1 cellular context compared by ENCODE assay signal in the genomic region with DNA sequence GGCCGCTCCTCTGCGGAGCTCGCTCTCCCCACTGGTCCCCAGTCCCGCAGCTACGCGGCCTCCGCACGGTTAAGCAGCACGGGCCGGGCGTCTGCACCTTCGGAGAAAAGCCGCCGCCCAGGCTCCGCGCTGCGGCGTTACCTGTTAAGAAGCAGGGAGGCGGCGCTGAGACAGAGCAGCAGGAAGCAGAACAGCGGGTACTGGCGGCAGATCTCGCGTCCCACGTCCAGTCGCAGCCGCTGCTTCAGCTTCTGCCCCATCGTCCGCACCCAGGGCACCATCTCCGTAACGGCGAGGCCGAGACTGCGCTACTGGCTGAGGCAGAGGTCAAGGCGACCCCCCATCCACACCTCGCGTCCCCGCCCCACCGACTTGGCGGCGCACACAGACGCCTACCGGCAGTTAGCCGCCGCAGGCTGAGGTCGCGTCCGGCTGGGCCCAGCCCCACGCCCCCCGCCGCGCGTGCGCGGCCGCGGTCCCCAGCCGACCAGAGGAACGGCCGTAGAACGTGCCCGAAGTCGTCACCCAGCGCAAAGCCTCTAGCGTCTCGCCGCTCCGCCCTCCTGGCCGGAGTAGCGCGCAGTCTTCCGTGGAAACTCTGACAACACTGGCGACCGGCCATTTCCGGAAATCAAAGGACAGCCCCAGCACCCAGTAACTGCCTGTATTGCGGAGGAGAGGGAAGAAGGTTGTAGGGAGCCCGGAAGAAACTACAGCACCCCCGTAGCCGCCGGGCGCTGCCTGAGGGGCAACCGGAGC.
TF ChIP-seq lines count a peak whose summit lies in the region.

A gene with protein sequence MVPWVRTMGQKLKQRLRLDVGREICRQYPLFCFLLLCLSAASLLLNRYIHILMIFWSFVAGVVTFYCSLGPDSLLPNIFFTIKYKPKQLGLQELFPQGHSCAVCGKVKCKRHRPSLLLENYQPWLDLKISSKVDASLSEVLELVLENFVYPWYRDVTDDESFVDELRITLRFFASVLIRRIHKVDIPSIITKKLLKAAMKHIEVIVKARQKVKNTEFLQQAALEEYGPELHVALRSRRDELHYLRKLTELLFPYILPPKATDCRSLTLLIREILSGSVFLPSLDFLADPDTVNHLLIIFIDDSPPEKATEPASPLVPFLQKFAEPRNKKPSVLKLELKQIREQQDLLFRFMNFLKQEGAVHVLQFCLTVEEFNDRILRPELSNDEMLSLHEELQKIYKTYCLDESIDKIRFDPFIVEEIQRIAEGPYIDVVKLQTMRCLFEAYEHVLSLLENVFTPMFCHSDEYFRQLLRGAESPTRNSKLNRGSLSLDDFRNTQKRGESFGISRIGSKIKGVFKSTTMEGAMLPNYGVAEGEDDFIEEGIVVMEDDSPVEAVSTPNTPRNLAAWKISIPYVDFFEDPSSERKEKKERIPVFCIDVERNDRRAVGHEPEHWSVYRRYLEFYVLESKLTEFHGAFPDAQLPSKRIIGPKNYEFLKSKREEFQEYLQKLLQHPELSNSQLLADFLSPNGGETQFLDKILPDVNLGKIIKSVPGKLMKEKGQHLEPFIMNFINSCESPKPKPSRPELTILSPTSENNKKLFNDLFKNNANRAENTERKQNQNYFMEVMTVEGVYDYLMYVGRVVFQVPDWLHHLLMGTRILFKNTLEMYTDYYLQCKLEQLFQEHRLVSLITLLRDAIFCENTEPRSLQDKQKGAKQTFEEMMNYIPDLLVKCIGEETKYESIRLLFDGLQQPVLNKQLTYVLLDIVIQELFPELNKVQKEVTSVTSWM (minus strand): TSS at position 421 of the 759 bp plus-strand sequence. CDS start 140 bp downstream, at position 281.

TF ChIP-seq in HepG2, 621 proteins besides CTCF, POLR2A, EP300 and RAD21 (continued from another document and continues in another):
- TF ChIP-seq, protein P1, sequence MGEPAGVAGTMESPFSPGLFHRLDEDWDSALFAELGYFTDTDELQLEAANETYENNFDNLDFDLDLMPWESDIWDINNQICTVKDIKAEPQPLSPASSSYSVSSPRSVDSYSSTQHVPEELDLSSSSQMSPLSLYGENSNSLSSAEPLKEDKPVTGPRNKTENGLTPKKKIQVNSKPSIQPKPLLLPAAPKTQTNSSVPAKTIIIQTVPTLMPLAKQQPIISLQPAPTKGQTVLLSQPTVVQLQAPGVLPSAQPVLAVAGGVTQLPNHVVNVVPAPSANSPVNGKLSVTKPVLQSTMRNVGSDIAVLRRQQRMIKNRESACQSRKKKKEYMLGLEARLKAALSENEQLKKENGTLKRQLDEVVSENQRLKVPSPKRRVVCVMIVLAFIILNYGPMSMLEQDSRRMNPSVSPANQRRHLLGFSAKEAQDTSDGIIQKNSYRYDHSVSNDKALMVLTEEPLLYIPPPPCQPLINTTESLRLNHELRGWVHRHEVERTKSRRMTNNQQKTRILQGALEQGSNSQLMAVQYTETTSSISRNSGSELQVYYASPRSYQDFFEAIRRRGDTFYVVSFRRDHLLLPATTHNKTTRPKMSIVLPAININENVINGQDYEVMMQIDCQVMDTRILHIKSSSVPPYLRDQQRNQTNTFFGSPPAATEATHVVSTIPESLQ (CRISPR knock-in tag; conservative IDR thresholded peaks at IDR 0.05), result 0 out of 2 replicates have a peak, but pooled peaks have one; percentile 28
- no peak for TF ChIP-seq SP1 (IDR thresholded peaks at IDR 0.05)
- TF ChIP-seq SP1 (CRISPR knock-in tag; IDR thresholded peaks at IDR 0.05), result no peak; the same call in 1 of the 2 replicates
- no peak for TF ChIP-seq CBX2 (IDR thresholded peaks at IDR 0.05; ENCODE audit: low read depth, low read length)
- TF ChIP-seq CBX2 (CRISPR knock-in tag; IDR thresholded peaks at IDR 0.05; ENCODE audit: low read depth), result no peak
- peak; percentile 37; the same call in 1 of the 2 replicates for TF ChIP-seq IRX3 (CRISPR knock-in tag; IDR thresholded peaks at IDR 0.05; ENCODE audit: borderline replicate concordance, low read depth)
- TF ChIP-seq, protein P2, sequence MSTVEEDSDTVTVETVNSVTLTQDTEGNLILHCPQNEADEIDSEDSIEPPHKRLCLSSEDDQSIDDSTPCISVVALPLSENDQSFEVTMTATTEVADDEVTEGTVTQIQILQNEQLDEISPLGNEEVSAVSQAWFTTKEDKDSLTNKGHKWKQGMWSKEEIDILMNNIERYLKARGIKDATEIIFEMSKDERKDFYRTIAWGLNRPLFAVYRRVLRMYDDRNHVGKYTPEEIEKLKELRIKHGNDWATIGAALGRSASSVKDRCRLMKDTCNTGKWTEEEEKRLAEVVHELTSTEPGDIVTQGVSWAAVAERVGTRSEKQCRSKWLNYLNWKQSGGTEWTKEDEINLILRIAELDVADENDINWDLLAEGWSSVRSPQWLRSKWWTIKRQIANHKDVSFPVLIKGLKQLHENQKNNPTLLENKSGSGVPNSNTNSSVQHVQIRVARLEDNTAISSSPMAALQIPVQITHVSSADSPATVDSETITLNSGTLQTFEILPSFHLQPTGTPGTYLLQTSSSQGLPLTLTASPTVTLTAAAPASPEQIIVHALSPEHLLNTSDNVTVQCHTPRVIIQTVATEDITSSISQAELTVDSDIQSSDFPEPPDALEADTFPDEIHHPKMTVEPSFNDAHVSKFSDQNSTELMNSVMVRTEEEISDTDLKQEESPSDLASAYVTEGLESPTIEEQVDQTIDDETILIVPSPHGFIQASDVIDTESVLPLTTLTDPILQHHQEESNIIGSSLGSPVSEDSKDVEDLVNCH (CRISPR knock-in tag; IDR thresholded peaks at IDR 0.05), result no peak
- TF ChIP-seq KDM2A (CRISPR knock-in tag; IDR thresholded peaks at IDR 0.05; ENCODE audit: borderline replicate concordance, low read depth), result peak; percentile 79
- TF ChIP-seq ZFP37 (CRISPR knock-in tag; IDR thresholded peaks at IDR 0.05; ENCODE audit: borderline replicate concordance), result no peak
- no peak for TF ChIP-seq RBAK (CRISPR knock-in tag; IDR thresholded peaks at IDR 0.05)
- peak; percentile 73 for TF ChIP-seq GABPB1 (CRISPR knock-in tag; IDR thresholded peaks at IDR 0.05)
- TF ChIP-seq, protein P3, sequence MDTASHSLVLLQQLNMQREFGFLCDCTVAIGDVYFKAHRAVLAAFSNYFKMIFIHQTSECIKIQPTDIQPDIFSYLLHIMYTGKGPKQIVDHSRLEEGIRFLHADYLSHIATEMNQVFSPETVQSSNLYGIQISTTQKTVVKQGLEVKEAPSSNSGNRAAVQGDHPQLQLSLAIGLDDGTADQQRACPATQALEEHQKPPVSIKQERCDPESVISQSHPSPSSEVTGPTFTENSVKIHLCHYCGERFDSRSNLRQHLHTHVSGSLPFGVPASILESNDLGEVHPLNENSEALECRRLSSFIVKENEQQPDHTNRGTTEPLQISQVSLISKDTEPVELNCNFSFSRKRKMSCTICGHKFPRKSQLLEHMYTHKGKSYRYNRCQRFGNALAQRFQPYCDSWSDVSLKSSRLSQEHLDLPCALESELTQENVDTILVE (CRISPR knock-in tag; IDR thresholded peaks at IDR 0.05), result no peak
- TF ChIP-seq, protein P4, sequence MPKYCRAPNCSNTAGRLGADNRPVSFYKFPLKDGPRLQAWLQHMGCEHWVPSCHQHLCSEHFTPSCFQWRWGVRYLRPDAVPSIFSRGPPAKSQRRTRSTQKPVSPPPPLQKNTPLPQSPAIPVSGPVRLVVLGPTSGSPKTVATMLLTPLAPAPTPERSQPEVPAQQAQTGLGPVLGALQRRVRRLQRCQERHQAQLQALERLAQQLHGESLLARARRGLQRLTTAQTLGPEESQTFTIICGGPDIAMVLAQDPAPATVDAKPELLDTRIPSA (CRISPR knock-in tag; IDR thresholded peaks at IDR 0.05; ENCODE audit: borderline replicate concordance), result peak; percentile 91; the same call in 1 of the 2 replicates
- TF ChIP-seq KDM1A (CRISPR knock-in tag; IDR thresholded peaks at IDR 0.05), result no peak
- TF ChIP-seq, protein P5, sequence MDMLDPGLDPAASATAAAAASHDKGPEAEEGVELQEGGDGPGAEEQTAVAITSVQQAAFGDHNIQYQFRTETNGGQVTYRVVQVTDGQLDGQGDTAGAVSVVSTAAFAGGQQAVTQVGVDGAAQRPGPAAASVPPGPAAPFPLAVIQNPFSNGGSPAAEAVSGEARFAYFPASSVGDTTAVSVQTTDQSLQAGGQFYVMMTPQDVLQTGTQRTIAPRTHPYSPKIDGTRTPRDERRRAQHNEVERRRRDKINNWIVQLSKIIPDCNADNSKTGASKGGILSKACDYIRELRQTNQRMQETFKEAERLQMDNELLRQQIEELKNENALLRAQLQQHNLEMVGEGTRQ (IDR thresholded peaks at IDR 0.05; ENCODE audit: low read depth, low read length), result no peak
- TF ChIP-seq, protein P5 (CRISPR knock-in tag; IDR thresholded peaks at IDR 0.05; ENCODE audit: borderline replicate concordance), result peak; percentile 9; the same call in 1 of the 2 replicates
- TF ChIP-seq, protein P6, sequence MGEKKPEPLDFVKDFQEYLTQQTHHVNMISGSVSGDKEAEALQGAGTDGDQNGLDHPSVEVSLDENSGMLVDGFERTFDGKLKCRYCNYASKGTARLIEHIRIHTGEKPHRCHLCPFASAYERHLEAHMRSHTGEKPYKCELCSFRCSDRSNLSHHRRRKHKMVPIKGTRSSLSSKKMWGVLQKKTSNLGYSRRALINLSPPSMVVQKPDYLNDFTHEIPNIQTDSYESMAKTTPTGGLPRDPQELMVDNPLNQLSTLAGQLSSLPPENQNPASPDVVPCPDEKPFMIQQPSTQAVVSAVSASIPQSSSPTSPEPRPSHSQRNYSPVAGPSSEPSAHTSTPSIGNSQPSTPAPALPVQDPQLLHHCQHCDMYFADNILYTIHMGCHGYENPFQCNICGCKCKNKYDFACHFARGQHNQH (CRISPR knock-in tag; IDR thresholded peaks at IDR 0.05), result 0 out of 2 replicates have a peak, but pooled peaks have one; percentile 65
- TF ChIP-seq ZNF550 (CRISPR knock-in tag; IDR thresholded peaks at IDR 0.05; ENCODE audit: borderline replicate concordance), result no peak
- TF ChIP-seq DMAP1 (CRISPR knock-in tag; IDR thresholded peaks at IDR 0.05), result peak; percentile 67; the same call in 1 of the 2 replicates
- TF ChIP-seq ZNF441 (CRISPR knock-in tag; IDR thresholded peaks at IDR 0.05; ENCODE audit: borderline replicate concordance), result peak; percentile 77; the same call in 1 of the 2 replicates
- TF ChIP-seq ZNF747 (CRISPR knock-in tag; IDR thresholded peaks at IDR 0.05; ENCODE audit: borderline replicate concordance), result peak; percentile 79; the same call in 1 of the 2 replicates
- peak; percentile 54 for TF ChIP-seq ARNTL (CRISPR knock-in tag; IDR thresholded peaks at IDR 0.05)
- TF ChIP-seq ZSCAN31 (CRISPR knock-in tag; IDR thresholded peaks at IDR 0.05; ENCODE audit: low read depth), result peak; percentile 94; the same call in 1 of the 2 replicates
- TF ChIP-seq, protein P7, sequence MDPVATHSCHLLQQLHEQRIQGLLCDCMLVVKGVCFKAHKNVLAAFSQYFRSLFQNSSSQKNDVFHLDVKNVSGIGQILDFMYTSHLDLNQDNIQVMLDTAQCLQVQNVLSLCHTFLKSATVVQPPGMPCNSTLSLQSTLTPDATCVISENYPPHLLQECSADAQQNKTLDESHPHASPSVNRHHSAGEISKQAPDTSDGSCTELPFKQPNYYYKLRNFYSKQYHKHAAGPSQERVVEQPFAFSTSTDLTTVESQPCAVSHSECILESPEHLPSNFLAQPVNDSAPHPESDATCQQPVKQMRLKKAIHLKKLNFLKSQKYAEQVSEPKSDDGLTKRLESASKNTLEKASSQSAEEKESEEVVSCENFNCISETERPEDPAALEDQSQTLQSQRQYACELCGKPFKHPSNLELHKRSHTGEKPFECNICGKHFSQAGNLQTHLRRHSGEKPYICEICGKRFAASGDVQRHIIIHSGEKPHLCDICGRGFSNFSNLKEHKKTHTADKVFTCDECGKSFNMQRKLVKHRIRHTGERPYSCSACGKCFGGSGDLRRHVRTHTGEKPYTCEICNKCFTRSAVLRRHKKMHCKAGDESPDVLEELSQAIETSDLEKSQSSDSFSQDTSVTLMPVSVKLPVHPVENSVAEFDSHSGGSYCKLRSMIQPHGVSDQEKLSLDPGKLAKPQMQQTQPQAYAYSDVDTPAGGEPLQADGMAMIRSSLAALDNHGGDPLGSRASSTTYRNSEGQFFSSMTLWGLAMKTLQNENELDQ (CRISPR knock-in tag; IDR thresholded peaks at IDR 0.05; ENCODE audit: borderline replicate concordance), result no peak
- TF ChIP-seq ZNF180 (CRISPR knock-in tag; IDR thresholded peaks at IDR 0.05; ENCODE audit: borderline replicate concordance, low read depth), result no peak
- no peak for TF ChIP-seq JARID2 (CRISPR knock-in tag; IDR thresholded peaks at IDR 0.05; ENCODE audit: insufficient replicate concordance)
- TF ChIP-seq ZNF670 (CRISPR knock-in tag; IDR thresholded peaks at IDR 0.05; ENCODE audit: borderline replicate concordance), result peak; percentile 92
- TF ChIP-seq, protein P8, sequence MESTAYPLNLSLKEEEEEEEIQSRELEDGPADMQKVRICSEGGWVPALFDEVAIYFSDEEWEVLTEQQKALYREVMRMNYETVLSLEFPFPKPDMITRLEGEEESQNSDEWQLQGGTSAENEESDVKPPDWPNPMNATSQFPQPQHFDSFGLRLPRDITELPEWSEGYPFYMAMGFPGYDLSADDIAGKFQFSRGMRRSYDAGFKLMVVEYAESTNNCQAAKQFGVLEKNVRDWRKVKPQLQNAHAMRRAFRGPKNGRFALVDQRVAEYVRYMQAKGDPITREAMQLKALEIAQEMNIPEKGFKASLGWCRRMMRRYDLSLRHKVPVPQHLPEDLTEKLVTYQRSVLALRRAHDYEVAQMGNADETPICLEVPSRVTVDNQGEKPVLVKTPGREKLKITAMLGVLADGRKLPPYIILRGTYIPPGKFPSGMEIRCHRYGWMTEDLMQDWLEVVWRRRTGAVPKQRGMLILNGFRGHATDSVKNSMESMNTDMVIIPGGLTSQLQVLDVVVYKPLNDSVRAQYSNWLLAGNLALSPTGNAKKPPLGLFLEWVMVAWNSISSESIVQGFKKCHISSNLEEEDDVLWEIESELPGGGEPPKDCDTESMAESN (CRISPR knock-in tag; conservative IDR thresholded peaks at IDR 0.05), result peak; percentile 84; the same call in 1 of the 2 replicates
- TF ChIP-seq HOXD1 (CRISPR knock-in tag; IDR thresholded peaks at IDR 0.05), result peak; percentile 46; the same call in 1 of the 2 replicates
- TF ChIP-seq TP53 (CRISPR knock-in tag; conservative IDR thresholded peaks at IDR 0.05), result 0 out of 2 replicates have a peak, but pooled peaks have one; percentile 30
- no peak for TF ChIP-seq SOX6 (IDR thresholded peaks at IDR 0.05)
- peak; percentile 55; the same call in 1 of the 2 replicates for TF ChIP-seq SOX6 (CRISPR knock-in tag; IDR thresholded peaks at IDR 0.05)
- peak; percentile 62 for TF ChIP-seq ZSCAN25 (CRISPR knock-in tag; IDR thresholded peaks at IDR 0.05)
- TF ChIP-seq NFE2 (CRISPR knock-in tag; IDR thresholded peaks at IDR 0.05), result no peak
- TF ChIP-seq, protein P9, sequence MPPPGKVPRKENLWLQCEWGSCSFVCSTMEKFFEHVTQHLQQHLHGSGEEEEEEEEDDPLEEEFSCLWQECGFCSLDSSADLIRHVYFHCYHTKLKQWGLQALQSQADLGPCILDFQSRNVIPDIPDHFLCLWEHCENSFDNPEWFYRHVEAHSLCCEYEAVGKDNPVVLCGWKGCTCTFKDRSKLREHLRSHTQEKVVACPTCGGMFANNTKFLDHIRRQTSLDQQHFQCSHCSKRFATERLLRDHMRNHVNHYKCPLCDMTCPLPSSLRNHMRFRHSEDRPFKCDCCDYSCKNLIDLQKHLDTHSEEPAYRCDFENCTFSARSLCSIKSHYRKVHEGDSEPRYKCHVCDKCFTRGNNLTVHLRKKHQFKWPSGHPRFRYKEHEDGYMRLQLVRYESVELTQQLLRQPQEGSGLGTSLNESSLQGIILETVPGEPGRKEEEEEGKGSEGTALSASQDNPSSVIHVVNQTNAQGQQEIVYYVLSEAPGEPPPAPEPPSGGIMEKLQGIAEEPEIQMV (CRISPR knock-in tag; IDR thresholded peaks at IDR 0.05; ENCODE audit: low read depth), result peak; percentile 30; the same call in 1 of the 2 replicates
- peak; percentile 65; the same call in 1 of the 2 replicates for TF ChIP-seq ESRRA (CRISPR knock-in tag; IDR thresholded peaks at IDR 0.05; ENCODE audit: low read depth)
